Comparison of ENCODE assay signal across 9 cellular contexts in genomic region chr1:42937836-42938595, GRCh38. TPM values are rescaled to one million over a fixed set of nuclear protein-coding genes. Genes with fewer than 3 reads are reported as not detected.
A peak's percentile ranks its signal among the peaks of the same experiment; 100 is the strongest.
DNase-seq lines count a peak whose midpoint lies in the region; FAIRE-seq and TF ChIP-seq lines count a peak whose summit lies in the region.
"Had no signal": no experiment of that assay in that cellular context is flagged by ENCODE, and none has a peak within 500 bp of the region (broad histone marks: within the 10 kb centered on the region; RNA-seq: fewer than 3 reads in every experiment).

No MANE protein-coding gene starts in this region.

- no peak for TF ChIP-seq EP300 in stomach (IDR thresholded peaks at IDR 0.05)

- no peak for TF ChIP-seq CTCF in esophagus squamous epithelium (IDR thresholded peaks at IDR 0.05)
- no peak for TF ChIP-seq CTCF in stomach (IDR thresholded peaks at IDR 0.05)

- no peaks in the 10 kb centered on the region for H3K27me3 Mint-ChIP-seq in activated CD4-positive, alpha-beta T cell treated with anti-CD3 and anti-CD28 coated beads, Interleukin-2, amount 10 ng/mL, durations not matched to agents 24 days and 14 days

- H3K9me3 Mint-ChIP-seq in activated CD4-positive, alpha-beta T cell treated with anti-CD3 and anti-CD28 coated beads, Interleukin-2, amount 10 ng/mL, durations not matched to agents 24 days and 14 days, result no peaks in the 10 kb centered on the region
- H3K9me3 Mint-ChIP-seq: neural progenitor cell had no signal

- H3K4me3 ChIP-seq in esophagus squamous epithelium (no peak overlapping the region), stomach (no peak overlapping the region)
- H3K4me3 ChIP-seq: neural progenitor cell had no signal

- H3K27ac ChIP-seq in esophagus squamous epithelium (peak overlapping the region; percentile 88 to 96 (median 91)), stomach (peak overlapping the region; percentile 20 to 86 (median 65))
- H3K27ac ChIP-seq: neural progenitor cell had no signal

- TF ChIP-seq POLR2A in esophagus squamous epithelium (IDR thresholded peaks at IDR 0.05) (no peak), stomach (IDR thresholded peaks at IDR 0.05) (no peak)

- no peak for DNase-seq in activated CD4-positive, alpha-beta T cell treated with anti-CD3 and anti-CD28 coated beads, Interleukin-2, amount 10 ng/mL, durations not matched to agents 24 days and 14 days
- no peak for DNase-seq in activated CD4-positive, alpha-beta T cell treated with anti-CD3 and anti-CD28 coated beads for 1 hour
- DNase-seq in SKM-1 treated with dmso at 0.1 percent for 144 hours (lab: John Stamatoyannopoulos, UW; ENCODE audit: unreplicated experiment) (peak; percentile 38), esophagus squamous epithelium (lab: John Stamatoyannopoulos, UW) (no peak), stomach (no peak), GM19239 (ENCODE audit: insufficient read length, low spot score) (no peak), NCI-H2227 (lab: John Stamatoyannopoulos, UW; ENCODE audit: unreplicated experiment) (no peak)
- no peak for DNase-seq in stimulated activated naive CD4-positive, alpha-beta T cell (lab: John Stamatoyannopoulos, UW)

- H3K36me3 ChIP-seq in esophagus squamous epithelium (peaks cover 0 to 83% (median 11%) of the 10 kb centered on the region in 3 donors), stomach (peaks cover 0 to 19% (median 9%) of the 10 kb centered on the region in 4 donors)

- peaks cover 91 to 100% (median 98%) of the 10 kb centered on the region in 3 donors for H3K4me1 ChIP-seq in esophagus squamous epithelium
- H3K4me1 ChIP-seq in stomach, result peaks cover 77 to 100% (median 93%) of the 10 kb centered on the region in 4 donors

- H3K27me3 ChIP-seq in esophagus squamous epithelium, result no peaks in the 10 kb centered on the region
- H3K27me3 ChIP-seq in stomach, result no peaks in the 10 kb centered on the region
- H3K27me3 ChIP-seq: neural progenitor cell had no signal

- H3K4me3 Mint-ChIP-seq in activated CD4-positive, alpha-beta T cell treated with anti-CD3 and anti-CD28 coated beads, Interleukin-2, amount 10 ng/mL, durations not matched to agents 24 days and 14 days, result peak overlapping the region; percentile 62

- H3K4me1 Mint-ChIP-seq in activated CD4-positive, alpha-beta T cell treated with anti-CD3 and anti-CD28 coated beads, Interleukin-2, amount 10 ng/mL, durations not matched to agents 24 days and 14 days, result peaks cover 87% of the 10 kb centered on the region

- H3K36me3 Mint-ChIP-seq in activated CD4-positive, alpha-beta T cell treated with anti-CD3 and anti-CD28 coated beads, Interleukin-2, amount 10 ng/mL, durations not matched to agents 24 days and 14 days (ENCODE audit: low read depth), result peaks cover 80% of the 10 kb centered on the region

- peak overlapping the region; percentile 89 for H3K27ac Mint-ChIP-seq in activated CD4-positive, alpha-beta T cell treated with anti-CD3 and anti-CD28 coated beads, Interleukin-2, amount 10 ng/mL, durations not matched to agents 24 days and 14 days

- intact Hi-C loops in activated CD4-positive, alpha-beta T cell treated with anti-CD3 and anti-CD28 coated beads, Interleukin-2, amount 10 ng/mL, durations not matched to agents 24 days and 14 days (cut with micrococcal nuclease), result loop anchor here (10.0 kb wide), 1 partner anchor 427 kb away; the partner anchor contains the start of gene ELOVL1
- intact Hi-C loops in esophagus squamous epithelium (cut with DNase I) (no loop called here), stomach (cut with DNase I; ENCODE audit: low total_unique reads) (loop anchor here (10.0 kb wide), 1 partner anchor 127 kb away; no protein-coding TSS in a partner anchor)

- no peak for FAIRE-seq in GM19239 (lab: Jason Lieb, UNC)

- H3K9me3 ChIP-seq in esophagus squamous epithelium (no peaks in the 10 kb centered on the region), stomach (no peaks in the 10 kb centered on the region)

- WGBS in esophagus squamous epithelium, 2 donors, result 39 to 48% methylated on average over 5 to 6 of the region's 6 CpGs
- WGBS in stomach, 5 donors, result 74 to 91% (median 80%) methylated on average over 6 of the region's 6 CpGs

RNA-seq across cellular contexts. Expression of gene SLC2A1, which starts 20.7 kb away (rescaled TPM):
- 135 and 144 TPM in 2 replicates for total RNA-seq in activated CD4-positive, alpha-beta T cell treated with anti-CD3 and anti-CD28 coated beads, Interleukin-2, amount 10 ng/mL, durations not matched to agents 24 days and 14 days
- 100 to 1,000 TPM; 238 to 883 (median 448) TPM for total RNA-seq in esophagus squamous epithelium
- 10 to 100 TPM in 3 of 5 donors, 1 to 10 TPM in 2; 1.2 to 32.5 (median 28.1) TPM for total RNA-seq in stomach
- polyA plus RNA-seq in stomach, result 10 to 100 TPM in 1 of 3 donors, 1 to 10 TPM in 2; 4.3 to 39.8 (median 8.4) TPM
